18 cellular contexts compared by ENCODE assay signal in genomic region chr2:173397539-173397938, GRCh38. TPM values are rescaled to one million over a fixed set of nuclear protein-coding genes. Genes with fewer than 3 reads are reported as not detected.
A peak's percentile ranks its signal among the peaks of the same experiment; 100 is the strongest.
DNase-seq lines count a peak whose midpoint lies in the region; ATAC-seq, FAIRE-seq and TF ChIP-seq lines count a peak whose summit lies in the region.
"Had no signal": no experiment of that assay in that cellular context is flagged by ENCODE, and none has a peak within 500 bp of the region (broad histone marks: within the 10 kb centered on the region; RNA-seq: fewer than 3 reads in every experiment).

No MANE protein-coding gene starts in this region.

- H3K9ac ChIP-seq in DND-41 (ENCODE audit: low read depth, low read length) (no peak overlapping the region), H1 (replicated peaks in 1 of 4; ENCODE audit: extremely low read depth in 1 of 4, low read depth in 3 of 4, low read length in 3 of 4) (no peak overlapping the region)
- H3K9ac ChIP-seq: BLaER1 treated with 17β-estradiol and CSF1 and Interleukin-3, amounts not matched to agents 10 nM and 100 nM had no signal

- peaks cover 6% of the 10 kb centered on the region for H3K4me1 ChIP-seq in DND-41 (ENCODE audit: insufficient read depth, low read length)
- peaks cover 8 to 18% (median 10%) of the 10 kb centered on the region in 4 experiments; a peak in 5 of 7 replicates for H3K4me1 ChIP-seq in H1 (replicated peaks in 1 of 4; ENCODE audit: control insufficient read depth in 3 of 4, insufficient read depth in 4 of 4, low read length in 3 of 4)
- H3K4me1 ChIP-seq in thyroid gland: no peaks in the 10 kb centered on the region
- peaks cover 0 to 11% (median 4%) of the 10 kb centered on the region in 12 donors for H3K4me1 ChIP-seq in heart left ventricle

- 0 out of 2 replicates have a peak overlapping the region, but pooled peaks have one; percentile 10 for H2BK12ac ChIP-seq in H1 (ENCODE audit: low read depth, low read length)

- no peak overlapping the region for H2BK20ac ChIP-seq in H1 (ENCODE audit: low read length)

- no peak overlapping the region for H2BK5ac ChIP-seq in H1 (ENCODE audit: low read depth, low read length)

- H3K23ac ChIP-seq in H1 (ENCODE audit: insufficient read length): no peak overlapping the region

- no peak overlapping the region for H3K18ac ChIP-seq in H1 (ENCODE audit: extremely low read depth, low read length)

- CTCF ChIA-PET in H1 (lab: Charles Lee; ENCODE audit: partially characterized antibody): interaction anchor here (0.8 to 2.7 kb wide), 11 partner anchors 9 to 395 kb away, joined by 3 to 16 read pairs (median 3); no protein-coding TSS in a partner anchor

- POLR2A ChIA-PET in H1 (lab: Charles Lee; ENCODE audit: partially characterized antibody): no interaction called here

- H3K23me2 ChIP-seq in H1 (ENCODE audit: low read depth, low read length): peaks cover 2% of the 10 kb centered on the region; the same call in 1 of the 2 replicates

- H3K79me2 ChIP-seq in DND-41 (ENCODE audit: insufficient read depth, low read length): no peaks in the 10 kb centered on the region
- H3K79me2 ChIP-seq in H1 (ENCODE audit: control insufficient read depth in 1 of 2, insufficient read depth in 2 of 2, low read length in 2 of 2): no peaks in the 10 kb centered on the region

- H4K20me1 ChIP-seq in DND-41 (ENCODE audit: insufficient read depth, low read length) (no peaks in the 10 kb centered on the region), H1 (replicated peaks in 1 of 2; ENCODE audit: control insufficient read depth in 1 of 2, insufficient read depth in 2 of 2, low read length in 2 of 2) (no peaks in the 10 kb centered on the region)
- H4K20me1 ChIP-seq: BLaER1 treated with 17β-estradiol and CSF1 and Interleukin-3, amounts not matched to agents 10 nM and 100 nM had no signal

- no peaks in the 10 kb centered on the region for H3K9me3 ChIP-seq in DND-41 (ENCODE audit: insufficient read depth, low read length, severe bottlenecking)
- no peaks in the 10 kb centered on the region for H3K9me3 ChIP-seq in H1 (ENCODE audit: insufficient read depth in 2 of 2, low read depth in 1 of 2, low read length in 1 of 2)
- H3K9me3 ChIP-seq in thyroid gland: no peaks in the 10 kb centered on the region
- H3K9me3 ChIP-seq in heart left ventricle: no peaks in the 10 kb centered on the region
- H3K9me3 ChIP-seq: upper lobe of left lung had no signal

- H3K27me3 ChIP-seq in DND-41 (ENCODE audit: insufficient read depth, low read length, poor library complexity): peaks cover 10% of the 10 kb centered on the region
- no peaks in the 10 kb centered on the region; a peak in 1 of 7 replicates for H3K27me3 ChIP-seq in H1 (replicated peaks in 1 of 4; ENCODE audit: control insufficient read depth in 3 of 4, extremely low read depth in 1 of 4, insufficient read depth in 3 of 4, low read length in 3 of 4)
- no peaks in the 10 kb centered on the region for H3K27me3 ChIP-seq in thyroid gland
- peaks cover 0 to 58% (median 8%) of the 10 kb centered on the region in 9 donors for H3K27me3 ChIP-seq in heart left ventricle

- H3K27ac ChIP-seq in DND-41 (ENCODE audit: low read length) (no peak overlapping the region), H1 (ENCODE audit: low read depth, low read length) (no peak overlapping the region), thyroid gland (no peak overlapping the region), heart left ventricle (no peak overlapping the region)
- H3K27ac ChIP-seq: BLaER1 treated with 17β-estradiol and CSF1 and Interleukin-3, amounts not matched to agents 10 nM and 100 nM; upper lobe of left lung had no signal

- H3K56ac ChIP-seq in H1 (replicated peaks; ENCODE audit: insufficient read length, low read depth, low read length): peak overlapping the region; percentile 42

- no peaks in the 10 kb centered on the region for H3K36me3 Mint-ChIP-seq in T-helper 2 cell treated with Interferon-gamma antibody and Interleukin-4, amounts not matched to agents 5 μg/mL and 100 μg/mL, for 36 hours (ENCODE audit: low read depth)
- H3K36me3 Mint-ChIP-seq: brain; stimulated activated effector memory CD8-positive, alpha-beta T cell treated with anti-CD3 and anti-CD28 coated beads, Interleukin-12 subunit alpha, Interleukin-12 subunit beta, amount 100 ng/mL, for 72 hours had no signal

- TF ChIP-seq EP300 in H1 (IDR thresholded peaks at IDR 0.05; ENCODE audit: borderline replicate concordance in 1 of 2, low read depth in 2 of 2, low read length in 2 of 2): no peak

- H2AFZ ChIP-seq in DND-41 (ENCODE audit: low read depth, low read length): no peak overlapping the region
- H2AFZ ChIP-seq in H1 (ENCODE audit: low read length): peak overlapping the region; percentile 73; the same call in 1 of the 2 replicates

- H3K4me1 Mint-ChIP-seq in T-helper 2 cell treated with Interferon-gamma antibody and Interleukin-4, amounts not matched to agents 5 μg/mL and 100 μg/mL, for 36 hours (ENCODE audit: low read depth): peaks cover 7% of the 10 kb centered on the region

- intact Hi-C loops in thyroid gland (cut with DNase I) (no loop called here), heart left ventricle (cut with DNase I) (no loop called here)

- H3K14ac ChIP-seq in H1 (ENCODE audit: insufficient read length): no peak overlapping the region

- in situ Hi-C loops in GM13977 (cut with MboI; ENCODE audit: low pct_unique_long_range_greater_than_20kb, low sequenced_read_pairs, unreplicated experiment): no loop called here

- no peaks in the 10 kb centered on the region for H3K9me3 Mint-ChIP-seq in T-helper 2 cell treated with Interferon-gamma antibody and Interleukin-4, amounts not matched to agents 5 μg/mL and 100 μg/mL, for 36 hours
- H3K9me3 Mint-ChIP-seq: brain; stimulated activated effector memory CD8-positive, alpha-beta T cell treated with anti-CD3 and anti-CD28 coated beads, Interleukin-12 subunit alpha, Interleukin-12 subunit beta, amount 100 ng/mL, for 72 hours had no signal

- peak; percentile 21 for TF ChIP-seq CTCF in DND-41 (IDR thresholded peaks at IDR 0.05; ENCODE audit: borderline replicate concordance, extremely low read depth, low read length, poor library complexity, severe bottlenecking)
- TF ChIP-seq CTCF in GM13977 (IDR thresholded peaks at IDR 0.05; ENCODE audit: extremely low read depth, insufficient read depth, missing control alignments): peak; percentile 8
- TF ChIP-seq CTCF in H1 (IDR thresholded peaks at IDR 0.05; ENCODE audit: control extremely low read depth in 1 of 3, insufficient read depth in 1 of 3, low read depth in 1 of 3, low read length in 3 of 3): peak; percentile 34 to 66 (median 49)
- TF ChIP-seq CTCF in thyroid gland (IDR thresholded peaks at IDR 0.05): peak in 2 of 6 experiments; percentile 16 to 20
- TF ChIP-seq CTCF in heart left ventricle (IDR thresholded peaks at IDR 0.05): no peak
- TF ChIP-seq CTCF in foreskin fibroblast (IDR thresholded peaks at IDR 0.05; ENCODE audit: low read depth, low read length): no peak

- no peak for TF ChIP-seq POLR2A in H1 (IDR thresholded peaks at IDR 0.05; ENCODE audit: control extremely low read depth in 1 of 2, low read depth in 2 of 2, low read length in 2 of 2)
- no peak for TF ChIP-seq POLR2A in thyroid gland (IDR thresholded peaks at IDR 0.05)
- no peak for TF ChIP-seq POLR2A in heart left ventricle (IDR thresholded peaks at IDR 0.05)

- H3K36me3 ChIP-seq in DND-41 (ENCODE audit: insufficient read depth, low read length) (no peaks in the 10 kb centered on the region), H1 (ENCODE audit: control insufficient read depth in 2 of 4, insufficient read depth in 4 of 4, low read length in 3 of 4) (no peaks in the 10 kb centered on the region), thyroid gland (no peaks in the 10 kb centered on the region), heart left ventricle (no peaks in the 10 kb centered on the region)
- H3K36me3 ChIP-seq: BLaER1 treated with 17β-estradiol and CSF1 and Interleukin-3, amounts not matched to agents 10 nM and 100 nM; upper lobe of left lung had no signal

- no peak overlapping the region for H2AK5ac ChIP-seq in H1 (ENCODE audit: low read depth, low read length)

- H3K4me2 ChIP-seq in DND-41 (ENCODE audit: insufficient read depth, low read length) (no peak overlapping the region), H1 (ENCODE audit: insufficient read depth in 1 of 2, low read depth in 2 of 2, low read length in 2 of 2) (no peak overlapping the region)

- peak; percentile 85 to 90 for TF ChIP-seq RAD21 in H1 (IDR thresholded peaks at IDR 0.05 in 1 of 2, conservative IDR thresholded peaks at IDR 0.05 in 1 of 2; ENCODE audit: low read depth in 2 of 2, low read length in 2 of 2)

- no peak for FAIRE-seq in H1 (lab: Jason Lieb, UNC)
- FAIRE-seq: G401.6 had no signal

- WGBS in H1 (ENCODE audit: extremely low coverage in 1 of 2, insufficient coverage in 1 of 2, insufficient read length in 1 of 2, insufficient replicate concordance in 2 of 2, low coverage in 1 of 2, low lambda C conversion rate in 2 of 2, missing lambda C conversion rate in 1 of 2), 2 experiments: 74% methylated on average over 4 of the region's 4 CpGs; no CpG with 5 or more reads in 1 of the 2 experiments
- WGBS in thyroid gland, 2 donors: 61 to 63% methylated on average over 4 of the region's 4 CpGs
- 78 to 93% (median 86%) methylated on average over 4 of the region's 4 CpGs for WGBS in heart left ventricle, 4 donors

- no peak overlapping the region for H3K27ac Mint-ChIP-seq in T-helper 2 cell treated with Interferon-gamma antibody and Interleukin-4, amounts not matched to agents 5 μg/mL and 100 μg/mL, for 36 hours
- H3K27ac Mint-ChIP-seq: stimulated activated effector memory CD8-positive, alpha-beta T cell treated with anti-CD3 and anti-CD28 coated beads, Interleukin-12 subunit alpha, Interleukin-12 subunit beta, amount 100 ng/mL, for 72 hours had no signal

- no peaks in the 10 kb centered on the region for H3K79me1 ChIP-seq in H1 (ENCODE audit: low read depth, low read length)

- no peak overlapping the region for H3K4ac ChIP-seq in H1 (replicated peaks; ENCODE audit: insufficient read length, low read depth, low read length)

- H3K27me3 Mint-ChIP-seq in T-helper 2 cell treated with Interferon-gamma antibody and Interleukin-4, amounts not matched to agents 5 μg/mL and 100 μg/mL, for 36 hours (ENCODE audit: low read depth): peaks cover 65% of the 10 kb centered on the region

- H3K4me3 Mint-ChIP-seq in T-helper 2 cell treated with Interferon-gamma antibody and Interleukin-4, amounts not matched to agents 5 μg/mL and 100 μg/mL, for 36 hours: no peak overlapping the region
- H3K4me3 Mint-ChIP-seq: brain; stimulated activated effector memory CD8-positive, alpha-beta T cell treated with anti-CD3 and anti-CD28 coated beads, Interleukin-12 subunit alpha, Interleukin-12 subunit beta, amount 100 ng/mL, for 72 hours had no signal

- H2BK120ac ChIP-seq in H1 (replicated peaks; ENCODE audit: low read depth, low read length): no peak overlapping the region

- ATAC-seq in DND-41 (ENCODE audit: insufficient read depth, low read depth) (no peak), heart left ventricle (no peak)
- ATAC-seq: activated CD4-positive, CD25-positive, alpha-beta regulatory T cell treated with anti-CD3 and anti-CD28 coated beads, Interleukin-2, amount 50 U/mL, for 24 hours; stimulated activated effector memory CD8-positive, alpha-beta T cell treated with anti-CD3 and anti-CD28 coated beads, Interleukin-12 subunit alpha, Interleukin-12 subunit beta, amount 100 ng/mL, for 72 hours had no signal

- no peak overlapping the region for H4K8ac ChIP-seq in H1 (ENCODE audit: extremely low read depth, insufficient read depth, low read length)

- DNase-seq in DND-41 (no peak), GM13977 (ENCODE audit: low spot score) (no peak), NCI-H748 (lab: John Stamatoyannopoulos, UW; ENCODE audit: unreplicated experiment) (peak; percentile 55), H1 (ENCODE audit: low read depth in 1 of 2, low spot score in 2 of 2) (no peak), thyroid gland (no peak), heart left ventricle (no peak), foreskin fibroblast (no peak)
- no peak for DNase-seq in T-helper 2 cell treated with Interferon-gamma antibody and Interleukin-4, amounts not matched to agents 5 μg/mL and 100 μg/mL, for 36 hours (ENCODE audit: low spot score)
- DNase-seq: activated CD8-positive, alpha-beta memory T cell treated with anti-CD3 and anti-CD28 coated beads, Interleukin-2, amount 50 U/mL, for 48 hours; activated naive CD4-positive, alpha-beta T cell treated with anti-CD3 and anti-CD28 coated beads, Interleukin-2, amount 50 U/mL, for 16 hours; foreskin melanocyte; occipital lobe; upper lobe of left lung had no signal

- no peak overlapping the region for H4K5ac ChIP-seq in H1 (ENCODE audit: insufficient read length, low read depth, low read length)

- no peak overlapping the region for H4K91ac ChIP-seq in H1 (replicated peaks; ENCODE audit: insufficient read length, low read length)

- no peak overlapping the region for H3K4me3 ChIP-seq in DND-41 (ENCODE audit: low read depth in 1 of 2, low read length in 2 of 2)
- H3K4me3 ChIP-seq in H1 (ENCODE audit: extremely low read depth in 1 of 4, insufficient read depth in 2 of 4, low read depth in 3 of 4, low read length in 4 of 4): no peak overlapping the region
- H3K4me3 ChIP-seq in thyroid gland (replicated peaks in 1 of 3): no peak overlapping the region
- no peak overlapping the region for H3K4me3 ChIP-seq in heart left ventricle
- H3K4me3 ChIP-seq in foreskin fibroblast (ENCODE audit: low read depth in 1 of 2, low read length in 2 of 2): no peak overlapping the region
- H3K4me3 ChIP-seq: BLaER1 treated with 17β-estradiol and CSF1 and Interleukin-3, amounts not matched to agents 10 nM and 100 nM; upper lobe of left lung had no signal

- H2BK15ac ChIP-seq in H1 (ENCODE audit: low read length): no peak overlapping the region

RNA-seq across cellular contexts. Expression of gene CDCA7, which starts 42.9 kb away (rescaled TPM):
- 75.7 and 80.4 TPM in 2 replicates for total RNA-seq in H1 (2021; fragmentation: NEBNext Ultra II Directional; extraction: Animal tissue kit (Norgen Biotek cat#: 25700))
- polyA plus RNA-seq in H1 (2011; rRNA removed): 62.2 and 64.4 TPM in 2 replicates
- polyA plus RNA-seq in H1 (2011; cell fraction: cytosol; rRNA removed): 88.6 TPM
- 121 TPM for polyA plus RNA-seq in H1 (2011; cell fraction: nucleus; rRNA removed)
- polyA plus RNA-seq in H1 (2012, experiment 1 of 2): 51.7 to 80.1 TPM (median 61.2 TPM) in 4 replicates
- 28.2 TPM for polyA plus RNA-seq in H1 (2012, experiment 2 of 2)
- polyA plus RNA-seq in H1 (2013, experiment 1 of 2): 69.7 TPM
- 62.2 TPM for polyA plus RNA-seq in H1 (2013, experiment 2 of 2)
- 54.4 and 57.1 TPM in 2 replicates for polyA minus RNA-seq in H1 (2011; rRNA and poly(A)+ RNA removed)
- polyA minus RNA-seq in H1 (2011; cell fraction: cytosol; rRNA and poly(A)+ RNA removed): 43.6 TPM
- polyA minus RNA-seq in H1 (2011; cell fraction: nucleus; rRNA and poly(A)+ RNA removed): 42.2 TPM
- under 1 TPM in 2 of 4 donors, not detected in 2; 0.11 to 0.54 TPM for total RNA-seq in thyroid gland
- total RNA-seq in heart left ventricle: 1 to 10 TPM in 5 of 9 donors, under 1 TPM in 4; 0.12 to 3.7 (median 1.1) TPM
- under 1 TPM; 0.37 to 0.65 TPM for polyA plus RNA-seq in heart left ventricle

Comparison
In these comparisons a context has a peak if more than half of its experiments do, and no peak if none do; other contexts are left out.
1. CTCF ChIP-seq: peak in DND-41 (single experiment), GM13977 (single experiment) and H1 (3 of 3); none in heart left ventricle (0 of 12) and foreskin fibroblast (single experiment).
2. RNA of gene CDCA7, which starts 42.9 kb away (total RNA-seq): 75.7 to 80.4 TPM in H1; 0.12 to 3.7 TPM in heart left ventricle and 0.11 to 0.54 TPM in thyroid gland; every median in the first group is over 10 times any median in the second.